In genomic region chr17:80850817-80851216, GRCh38 we compare ENCODE assay signal across 14 cellular contexts.
DNase-seq lines count a peak whose midpoint lies in the region; ATAC-seq and TF ChIP-seq lines count a peak whose summit lies in the region.
"Had no signal": no experiment of that assay in that cellular context is flagged by ENCODE, and none has a peak within 500 bp of the region (broad histone marks: within the 10 kb centered on the region; RNA-seq: fewer than 3 reads in every experiment).

No MANE protein-coding gene starts in this region.

- intact Hi-C loops in uterus (cut with DNase I; ENCODE audit: low total_unique reads), result loop anchor here (10.0 kb wide), 1 partner anchor 426 kb away; no protein-coding TSS in a partner anchor

- WGBS in hepatocyte (ENCODE audit: low lambda C conversion rate, missing lambda C conversion rate), result 73% methylated on average over 6 of the region's 6 CpGs

- no peak overlapping the region for H2AFZ ChIP-seq in hepatocyte

- H3K4me1 ChIP-seq in RWPE2 (ENCODE audit: insufficient read depth, poor library complexity, severe bottlenecking), result peaks cover 34% of the 10 kb centered on the region
- H3K4me1 ChIP-seq in hepatocyte (ENCODE audit: insufficient read depth), result peaks cover 4% of the 10 kb centered on the region
- no peaks in the 10 kb centered on the region for H3K4me1 ChIP-seq in uterus
- H3K4me1 ChIP-seq: adrenal gland had no signal

- H3K79me2 ChIP-seq in hepatocyte, result no peaks in the 10 kb centered on the region

- H3K4me3 ChIP-seq in MG63 (no peak overlapping the region), RWPE2 (ENCODE audit: severe bottlenecking) (no peak overlapping the region), hepatocyte (no peak overlapping the region), uterus (no peak overlapping the region)
- H3K4me3 ChIP-seq: A549, adrenal gland, lung, smooth muscle cell had no signal

- H3K9me3 ChIP-seq in MG63, result no peaks in the 10 kb centered on the region
- no peaks in the 10 kb centered on the region for H3K9me3 ChIP-seq in RWPE2 (ENCODE audit: severe bottlenecking)
- H3K9me3 ChIP-seq in hepatocyte (ENCODE audit: low read depth), result no peaks in the 10 kb centered on the region
- H3K9me3 ChIP-seq in uterus, result no peaks in the 10 kb centered on the region
- H3K9me3 ChIP-seq: A549, adrenal gland had no signal

- H3K4me2 ChIP-seq in hepatocyte, result no peak overlapping the region
- H3K4me2 ChIP-seq: A549, smooth muscle cell had no signal

- no peaks in the 10 kb centered on the region for H3K9me2 ChIP-seq in hepatocyte (replicated peaks; ENCODE audit: insufficient read depth)

- peak; percentile 41 for DNase-seq in NCI-H1436 treated with DMSO at 0.1 percent for 48 hours (lab: John Stamatoyannopoulos, UW)
- DNase-seq in NCI-H1436 (lab: John Stamatoyannopoulos, UW), result no peak
- DNase-seq in MG63, result peak; percentile 65
- DNase-seq in RWPE2 (ENCODE audit: low spot score), result peak; percentile 77
- DNase-seq in hepatocyte (ENCODE audit: low spot score), result no peak
- DNase-seq in uterus, result no peak
- no peak for DNase-seq in stimulated activated CD4-positive, alpha-beta T cell treated with anti-CD3 and anti-CD28 coated beads, Interleukin-15, amount 100 ng/mL, for 24 hours
- no peak for DNase-seq in activated CD4-positive, CD25-positive, alpha-beta regulatory T cell treated with anti-CD3 and anti-CD28 coated beads, Interleukin-2, amount 50 U/mL, for 72 hours
- DNase-seq: activated CD8-positive, alpha-beta memory T cell treated with anti-CD3 and anti-CD28 coated beads, Interleukin-2, amount 50 U/mL, for 48 hours; MV-4-11 had no signal

- TF ChIP-seq CTCF in RWPE2 (IDR thresholded peaks at IDR 0.05; ENCODE audit: poor library complexity, severe bottlenecking) (no peak), hepatocyte (IDR thresholded peaks at IDR 0.05; ENCODE audit: poor library complexity) (no peak), uterus (IDR thresholded peaks at IDR 0.05) (no peak)

- no peak for TF ChIP-seq POLR2A in uterus (IDR thresholded peaks at IDR 0.05)

- no peaks in the 10 kb centered on the region for H4K20me1 ChIP-seq in hepatocyte (ENCODE audit: insufficient read depth, poor library complexity, severe bottlenecking)

- H3K36me3 ChIP-seq in MG63 (peaks cover 33% of the 10 kb centered on the region), RWPE2 (ENCODE audit: low read depth) (peaks cover 30% of the 10 kb centered on the region), hepatocyte (replicated peaks; ENCODE audit: insufficient read depth, low read depth) (no peaks in the 10 kb centered on the region), uterus (no peaks in the 10 kb centered on the region)

- H3K27ac ChIP-seq in RWPE2 (ENCODE audit: poor library complexity, severe bottlenecking), result peak overlapping the region; percentile 63
- H3K27ac ChIP-seq in hepatocyte, result peak overlapping the region; percentile 64
- no peak overlapping the region for H3K27ac ChIP-seq in uterus
- H3K27ac ChIP-seq: A549, adrenal gland had no signal

- H3K27me3 ChIP-seq in MG63 (no peaks in the 10 kb centered on the region), RWPE2 (ENCODE audit: insufficient read depth, poor library complexity, severe bottlenecking) (no peaks in the 10 kb centered on the region), hepatocyte (no peaks in the 10 kb centered on the region), uterus (no peaks in the 10 kb centered on the region)
- H3K27me3 ChIP-seq: adrenal gland had no signal

- ATAC-seq in RWPE2 (ENCODE audit: low read depth), result peak; percentile 93
- ATAC-seq: A549 had no signal

Comparison
In these comparisons a context has a peak if more than half of its experiments do, and no peak if none do; other contexts are left out.
1. DNase-seq: peak in NCI-H1436 treated with DMSO at 0.1 percent for 48 hours (single experiment), MG63 (single experiment) and RWPE2 (single experiment); none in NCI-H1436 (single experiment), hepatocyte (single experiment), uterus (0 of 2), stimulated activated CD4-positive, alpha-beta T cell treated with anti-CD3 and anti-CD28 coated beads, Interleukin-15, amount 100 ng/mL, for 24 hours (single experiment) and activated CD4-positive, CD25-positive, alpha-beta regulatory T cell treated with anti-CD3 and anti-CD28 coated beads, Interleukin-2, amount 50 U/mL, for 72 hours (single experiment).
2. H3K27ac ChIP-seq: peak in RWPE2 (single experiment) and hepatocyte (single experiment); none in uterus (0 of 2).